In genomic region chr19:17419491-17420266, GRCh38 we compare ENCODE assay signal across 8 cellular contexts. TPM values are rescaled to one million over a fixed set of nuclear protein-coding genes. Genes with fewer than 3 reads are reported as not detected.
DNase-seq lines count a peak whose midpoint lies in the region; FAIRE-seq and TF ChIP-seq lines count a peak whose summit lies in the region.

MVB12A (plus strand) TSS chr19:17420047; CDS start chr19:17420136, 89 bp downstream.

- peak; percentile 31 for TF ChIP-seq POLR2A in NB4 (IDR thresholded peaks at IDR 0.05; ENCODE audit: extremely low read depth, insufficient read length)

- DNase-seq in HFF-Myc (ENCODE audit: extremely low read depth, low read depth) (peak; percentile 99), NB4 (ENCODE audit: low read depth) (peak; percentile 99), SK-N-MC (ENCODE audit: low read depth, low spot score) (peak; percentile 99), frontal cortex (ENCODE audit: low spot score in 2 of 2) (peak; percentile 98 to 99), neuronal stem cell (ENCODE audit: low spot score) (peak; percentile 99)
- DNase-seq in activated naive CD4-positive, alpha-beta T cell treated with anti-CD3 and anti-CD28 coated beads, Interleukin-2, amount 10 ng/mL, durations not matched to agents 7 days and 5 days = peak; percentile 97

- peaks cover 34% of the 10 kb centered on the region for H3K4me1 Mint-ChIP-seq in activated naive CD4-positive, alpha-beta T cell treated with anti-CD3 and anti-CD28 coated beads, Interleukin-2, amount 10 ng/mL, durations not matched to agents 7 days and 5 days

- peak within 1 kb of the TSS; percentile 91 for H3K27ac Mint-ChIP-seq in activated naive CD4-positive, alpha-beta T cell treated with anti-CD3 and anti-CD28 coated beads, Interleukin-2, amount 10 ng/mL, durations not matched to agents 7 days and 5 days

- no peaks in the 10 kb centered on the region for H3K9me3 ChIP-seq in SK-N-MC (ENCODE audit: low read depth, low read length)
- H3K9me3 ChIP-seq in neuronal stem cell (replicated peaks in 1 of 2; ENCODE audit: control insufficient read depth in 2 of 2, insufficient read depth in 1 of 2, low read depth in 1 of 2, low read length in 2 of 2) = no peaks in the 10 kb centered on the region

- H2AK5ac ChIP-seq in neuronal stem cell (ENCODE audit: low read depth, low read length) = peak within 1 kb of the TSS; percentile 99

- peaks cover 4% of the 10 kb centered on the region for H3K79me1 ChIP-seq in neuronal stem cell (ENCODE audit: low read depth, low read length)

- peak within 1 kb of the TSS; percentile 89 for H3K4me2 ChIP-seq in neuronal stem cell (ENCODE audit: insufficient read depth, low read length, poor library complexity, severe bottlenecking)

- no peaks in the 10 kb centered on the region for H3K9me3 Mint-ChIP-seq in activated naive CD4-positive, alpha-beta T cell treated with anti-CD3 and anti-CD28 coated beads, Interleukin-2, amount 10 ng/mL, durations not matched to agents 7 days and 5 days

- peaks cover 28% of the 10 kb centered on the region for H3K36me3 Mint-ChIP-seq in activated naive CD4-positive, alpha-beta T cell treated with anti-CD3 and anti-CD28 coated beads, Interleukin-2, amount 10 ng/mL, durations not matched to agents 7 days and 5 days

- peak within 1 kb of the TSS; percentile 83 for H2BK120ac ChIP-seq in neuronal stem cell (ENCODE audit: low read depth, low read length)

- CTCF ChIA-PET in activated naive CD4-positive, alpha-beta T cell treated with anti-CD3 and anti-CD28 coated beads, Interleukin-2, amount 10 ng/mL, durations not matched to agents 7 days and 5 days (lab: Charles Lee) = interaction anchor here (0.6 to 1.1 kb wide), 6 partner anchors 11 to 76 kb away, joined by 3 to 4 read pairs (median 4); partner anchors contain the start of gene BST2

- no CpG with 5 or more reads among the region's 74 CpGs for WGBS in neuronal stem cell (ENCODE audit: extremely low coverage in 2 of 2, insufficient read length in 2 of 2, insufficient replicate concordance in 1 of 2), 2 donors

- H4K8ac ChIP-seq in neuronal stem cell (ENCODE audit: low read depth, low read length) = peak within 1 kb of the TSS; percentile 98

- TF ChIP-seq CTCF in HFF-Myc (IDR thresholded peaks at IDR 0.05; ENCODE audit: low read depth, low read length, missing control alignments) = no peak
- no peak for TF ChIP-seq CTCF in NB4 (IDR thresholded peaks at IDR 0.05; ENCODE audit: low read depth, low read length)
- TF ChIP-seq CTCF in subcutaneous adipose tissue (IDR thresholded peaks at IDR 0.05; ENCODE audit: low read depth) = no peak

- peak within 1 kb of the TSS; percentile 87 for H2BK5ac ChIP-seq in neuronal stem cell (ENCODE audit: low read length)

- no peak within 1 kb of the TSS for H3K4ac ChIP-seq in neuronal stem cell (ENCODE audit: low read length)

- peaks cover 4 to 17% of the 10 kb centered on the region in 2 donors for H3K4me1 ChIP-seq in neuronal stem cell (ENCODE audit: control insufficient read depth in 2 of 2, insufficient read depth in 1 of 2, low read depth in 1 of 2, low read length in 2 of 2)

- H3K27ac ChIP-seq in SK-N-MC = peak within 1 kb of the TSS; percentile 83
- H3K27ac ChIP-seq in neuronal stem cell (replicated peaks; ENCODE audit: low read length) = peak within 1 kb of the TSS; percentile 79

- H3K14ac ChIP-seq in neuronal stem cell (ENCODE audit: low read length) = peak within 1 kb of the TSS; percentile 94

- H3K18ac ChIP-seq in neuronal stem cell (ENCODE audit: low read length) = peak within 1 kb of the TSS; percentile 95

- peaks cover 3% of the 10 kb centered on the region; the same call in 1 of the 2 replicates for H3K36me3 ChIP-seq in SK-N-MC (ENCODE audit: insufficient read depth, low read length)
- H3K36me3 ChIP-seq in neuronal stem cell (replicated peaks in 1 of 2; ENCODE audit: control insufficient read depth in 2 of 2, insufficient read depth in 2 of 2, low read length in 2 of 2) = peaks cover 2 to 4% of the 10 kb centered on the region in 2 donors

- FAIRE-seq in G401.6 (lab: Jason Lieb, UNC) (peak; percentile 99), frontal cortex (lab: Jason Lieb, UNC) (peak; percentile 82)

- H4K91ac ChIP-seq in neuronal stem cell (ENCODE audit: low read depth, low read length, poor library complexity) = peak within 1 kb of the TSS; percentile 64

- H3K4me3 Mint-ChIP-seq in activated naive CD4-positive, alpha-beta T cell treated with anti-CD3 and anti-CD28 coated beads, Interleukin-2, amount 10 ng/mL, durations not matched to agents 7 days and 5 days = peak within 1 kb of the TSS; percentile 90

- peak within 1 kb of the TSS; percentile 58 for H2BK12ac ChIP-seq in neuronal stem cell (ENCODE audit: low read length)

- H3K23ac ChIP-seq in neuronal stem cell (ENCODE audit: low read depth, low read length, poor library complexity) = peak within 1 kb of the TSS; percentile 85

- H3K27me3 Mint-ChIP-seq in activated naive CD4-positive, alpha-beta T cell treated with anti-CD3 and anti-CD28 coated beads, Interleukin-2, amount 10 ng/mL, durations not matched to agents 7 days and 5 days = no peaks in the 10 kb centered on the region

- H3K27me3 ChIP-seq in neuronal stem cell (ENCODE audit: control insufficient read depth in 3 of 3, insufficient read depth in 3 of 3, low read depth in 1 of 3, low read length in 3 of 3) = no peaks in the 10 kb centered on the region

- peak within 1 kb of the TSS; percentile 100 for H2AFZ ChIP-seq in neuronal stem cell (ENCODE audit: low read length)

- peak within 1 kb of the TSS; percentile 98 for H2BK15ac ChIP-seq in neuronal stem cell (ENCODE audit: low read length)

- H3K4me3 ChIP-seq in HFF-Myc (replicated peaks; ENCODE audit: low read depth, low read length) (peak within 1 kb of the TSS; percentile 79), NB4 (ENCODE audit: low read depth, low read length) (peak within 1 kb of the TSS; percentile 79), SK-N-MC (peak within 1 kb of the TSS; percentile 98), neuronal stem cell (ENCODE audit: low read length in 2 of 2) (peak within 1 kb of the TSS; percentile 69 to 86)

- H3K9ac ChIP-seq in SK-N-MC (ENCODE audit: insufficient read length) (peak within 1 kb of the TSS; percentile 85), neuronal stem cell (ENCODE audit: low read depth, low read length, poor library complexity) (peak within 1 kb of the TSS; percentile 92)

RNA-seq across cellular contexts. Expression of gene MVB12A, which starts in this region (rescaled TPM):
- 17.5 TPM for total RNA-seq in frontal cortex
- 42.9 TPM for polyA plus RNA-seq in neuronal stem cell (2013, experiment 1 of 2)
- polyA plus RNA-seq in neuronal stem cell (2013, experiment 2 of 2) = 42.4 TPM
- total RNA-seq in subcutaneous adipose tissue = 10 to 100 TPM; 45.6 to 61.7 (median 54.3) TPM

Comparison
In these comparisons a context has a peak if more than half of its experiments do, and no peak if none do; other contexts are left out.
1. Peak in every context shown above with its lines: DNase-seq, H3K4me3 ChIP-seq and H3K27ac ChIP-seq.